ENCODE assay signal across 21 cellular contexts in the genomic region with DNA sequence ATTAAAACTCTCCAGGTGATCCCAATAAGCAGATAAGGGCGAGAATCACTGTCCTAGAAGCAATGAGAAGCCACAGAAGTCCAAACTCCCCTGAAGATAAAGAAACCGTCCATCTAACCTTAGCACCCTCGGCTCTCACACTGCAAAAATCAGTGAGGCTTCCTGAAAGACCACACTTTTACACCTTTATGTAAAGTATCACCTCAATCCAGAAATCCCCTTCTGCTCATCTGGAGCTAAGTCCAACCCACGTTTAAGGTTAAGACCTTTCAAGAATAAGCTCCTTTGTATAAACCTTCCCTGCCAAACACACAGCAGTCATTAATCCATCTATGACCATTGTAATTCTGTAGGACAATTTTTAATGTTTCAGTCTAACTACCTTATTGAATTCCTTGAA. TPM values are rescaled to one million over a fixed set of nuclear protein-coding genes. Genes with fewer than 3 reads are reported as not detected.
A peak's percentile ranks its signal among the peaks of the same experiment; 100 is the strongest.
DNase-seq lines count a peak whose midpoint lies in the region; ATAC-seq and TF ChIP-seq lines count a peak whose summit lies in the region.
"Had no signal": no experiment of that assay in that cellular context is flagged by ENCODE, and none has a peak within 500 bp of the region (broad histone marks: within the 10 kb centered on the region; RNA-seq: fewer than 3 reads in every experiment).

No MANE protein-coding gene starts in this region.

- no peak for ATAC-seq in activated CD8-positive, alpha-beta T cell treated with anti-CD3 and anti-CD28 coated beads for 36 hours
- ATAC-seq in activated CD8-positive, alpha-beta T cell treated with anti-CD3 and anti-CD28 coated beads, Interleukin-2, amount 10 ng/mL, durations not matched to agents 7 days and 5 days: no peak
- ATAC-seq in GM21786 (IDR thresholded peaks at IDR 0.05; ENCODE audit: unreplicated experiment) (peak; percentile 56), natural killer cell (no peak)
- ATAC-seq: activated T-helper 17 cell treated with anti-CD3 and anti-CD28 coated beads, Interleukin-2, amount 50 U/mL, for 72 hours; right lobe of liver; upper lobe of right lung had no signal

- H3K79me2 ChIP-seq in Karpas-422 (ENCODE audit: low read length) (no peaks in the 10 kb centered on the region; the same call in 1 of the 2 replicates), mesendoderm (ENCODE audit: control insufficient read depth, insufficient read depth, low read length) (no peaks in the 10 kb centered on the region)

- no peak overlapping the region for H2AK5ac ChIP-seq in mesendoderm (ENCODE audit: low read length)

- H3K36me3 ChIP-seq in Karpas-422 (ENCODE audit: insufficient read depth, low read length): no peaks in the 10 kb centered on the region; the same call in 1 of the 2 replicates
- H3K36me3 ChIP-seq in mesendoderm (ENCODE audit: control insufficient read depth, insufficient read depth, low read length): peaks cover 2% of the 10 kb centered on the region
- H3K36me3 ChIP-seq: colonic mucosa, ovary had no signal

- no peak overlapping the region for H3K18ac ChIP-seq in mesendoderm (ENCODE audit: low read length)

- WGBS in mesendoderm (ENCODE audit: extremely low coverage, insufficient coverage, low lambda C conversion rate): no CpG with 5 or more reads among the region's 4 CpGs

- DNase-seq in activated CD8-positive, alpha-beta T cell treated with anti-CD3 and anti-CD28 coated beads for 36 hours: no peak
- no peak for DNase-seq in activated CD8-positive, alpha-beta T cell treated with anti-CD3 and anti-CD28 coated beads, Interleukin-2, amount 10 ng/mL, durations not matched to agents 7 days and 5 days
- DNase-seq in Karpas-422 (peak; percentile 38), natural killer cell (no peak), mesendoderm (no peak), GOT3 (lab: John Stamatoyannopoulos, UW) (no peak), 8988T (no peak)
- DNase-seq: activated CD4-positive, alpha-beta T cell treated with anti-CD3 and anti-CD28 coated beads for 1 hour; AML-193; colonic mucosa; NCI-H1105; NCI-H524 treated with DMSO at 0.1 percent for 48 hours; ovary; right lobe of liver; stimulated activated CD4-positive, alpha-beta T cell treated with anti-CD3 and anti-CD28 coated beads, Interleukin-15, amount 100 ng/mL, for 24 hours; SW 1271; upper lobe of right lung had no signal

- peak overlapping the region; percentile 43 for H3K27ac Mint-ChIP-seq in activated CD8-positive, alpha-beta T cell treated with anti-CD3 and anti-CD28 coated beads for 36 hours
- H3K27ac Mint-ChIP-seq in activated CD8-positive, alpha-beta T cell treated with anti-CD3 and anti-CD28 coated beads, Interleukin-2, amount 10 ng/mL, durations not matched to agents 7 days and 5 days: no peak overlapping the region
- H3K27ac Mint-ChIP-seq in natural killer cell: peak overlapping the region; percentile 18 to 27
- H3K27ac Mint-ChIP-seq: activated T-helper 17 cell treated with anti-CD3 and anti-CD28 coated beads, Interleukin-2, amount 50 U/mL, for 72 hours had no signal

- H3K27ac ChIP-seq in Karpas-422 (ENCODE audit: low read length): peak overlapping the region; percentile 58
- H3K27ac ChIP-seq in mesendoderm (ENCODE audit: low read depth, low read length): no peak overlapping the region
- H3K27ac ChIP-seq: 22Rv1, colonic mucosa, ovary, right lobe of liver, upper lobe of right lung had no signal

- no peak overlapping the region for H3K4ac ChIP-seq in mesendoderm (ENCODE audit: low read depth, low read length)

- H3K4me3 Mint-ChIP-seq in activated CD8-positive, alpha-beta T cell treated with anti-CD3 and anti-CD28 coated beads for 36 hours: no peak overlapping the region
- no peak overlapping the region for H3K4me3 Mint-ChIP-seq in activated CD8-positive, alpha-beta T cell treated with anti-CD3 and anti-CD28 coated beads, Interleukin-2, amount 10 ng/mL, durations not matched to agents 7 days and 5 days
- no peak overlapping the region for H3K4me3 Mint-ChIP-seq in natural killer cell
- H3K4me3 Mint-ChIP-seq: activated T-helper 17 cell treated with anti-CD3 and anti-CD28 coated beads, Interleukin-2, amount 50 U/mL, for 72 hours; brain had no signal

- peaks cover 49% of the 10 kb centered on the region for H3K36me3 Mint-ChIP-seq in activated CD8-positive, alpha-beta T cell treated with anti-CD3 and anti-CD28 coated beads for 36 hours (ENCODE audit: low read depth)
- peaks cover 67% of the 10 kb centered on the region for H3K36me3 Mint-ChIP-seq in activated CD8-positive, alpha-beta T cell treated with anti-CD3 and anti-CD28 coated beads, Interleukin-2, amount 10 ng/mL, durations not matched to agents 7 days and 5 days (ENCODE audit: low read depth)
- peaks cover 10% of the 10 kb centered on the region for H3K36me3 Mint-ChIP-seq in natural killer cell

- H3K9me2 ChIP-seq in Karpas-422 (replicated peaks; ENCODE audit: insufficient read depth, low read length): no peaks in the 10 kb centered on the region

- peaks cover 4% of the 10 kb centered on the region for H3K4me1 Mint-ChIP-seq in activated CD8-positive, alpha-beta T cell treated with anti-CD3 and anti-CD28 coated beads for 36 hours (ENCODE audit: low read depth)
- H3K4me1 Mint-ChIP-seq in activated CD8-positive, alpha-beta T cell treated with anti-CD3 and anti-CD28 coated beads, Interleukin-2, amount 10 ng/mL, durations not matched to agents 7 days and 5 days (ENCODE audit: low read depth): no peaks in the 10 kb centered on the region
- H3K4me1 Mint-ChIP-seq in natural killer cell: no peaks in the 10 kb centered on the region
- H3K4me1 Mint-ChIP-seq: activated T-helper 17 cell treated with anti-CD3 and anti-CD28 coated beads, Interleukin-2, amount 50 U/mL, for 72 hours; brain had no signal

- no peak overlapping the region for H4K5ac ChIP-seq in mesendoderm (ENCODE audit: low read length)

- H2AFZ ChIP-seq in Karpas-422 (ENCODE audit: low read length): no peak overlapping the region

- no peaks in the 10 kb centered on the region for H4K20me1 ChIP-seq in Karpas-422 (ENCODE audit: insufficient read depth, low read depth, low read length)

- H3K9ac ChIP-seq in Karpas-422 (ENCODE audit: low read length): peak overlapping the region; percentile 35; the same call in 1 of the 2 replicates
- H3K9ac ChIP-seq in mesendoderm (ENCODE audit: low read length): no peak overlapping the region

- H4K8ac ChIP-seq in mesendoderm (ENCODE audit: low read depth, low read length): no peak overlapping the region

- no peaks in the 10 kb centered on the region for H3K9me3 Mint-ChIP-seq in activated CD8-positive, alpha-beta T cell treated with anti-CD3 and anti-CD28 coated beads for 36 hours
- H3K9me3 Mint-ChIP-seq in activated CD8-positive, alpha-beta T cell treated with anti-CD3 and anti-CD28 coated beads, Interleukin-2, amount 10 ng/mL, durations not matched to agents 7 days and 5 days (ENCODE audit: insufficient read depth): no peaks in the 10 kb centered on the region
- no peaks in the 10 kb centered on the region for H3K9me3 Mint-ChIP-seq in natural killer cell
- H3K9me3 Mint-ChIP-seq: activated T-helper 17 cell treated with anti-CD3 and anti-CD28 coated beads, Interleukin-2, amount 50 U/mL, for 72 hours; brain had no signal

- no peak overlapping the region for H2BK120ac ChIP-seq in mesendoderm (ENCODE audit: low read depth, low read length)

- H3K4me1 ChIP-seq in Karpas-422 (ENCODE audit: low read length): peaks cover 21% of the 10 kb centered on the region
- H3K4me1 ChIP-seq in mesendoderm (ENCODE audit: control insufficient read depth, low read depth, low read length): no peaks in the 10 kb centered on the region
- H3K4me1 ChIP-seq: colonic mucosa, right lobe of liver, upper lobe of right lung had no signal

- intact Hi-C loops in activated CD8-positive, alpha-beta T cell treated with anti-CD3 and anti-CD28 coated beads for 36 hours (cut with micrococcal nuclease): no loop called here
- intact Hi-C loops in natural killer cell (cut with micrococcal nuclease): no loop called here

- POLR2A ChIA-PET in activated CD8-positive, alpha-beta T cell treated with anti-CD3 and anti-CD28 coated beads for 36 hours (lab: Charles Lee): interaction anchor here (1.2 kb wide), 1 partner anchor 64 kb away, joined by 3 read pairs; no protein-coding TSS in a partner anchor
- POLR2A ChIA-PET in activated CD8-positive, alpha-beta T cell treated with anti-CD3 and anti-CD28 coated beads, Interleukin-2, amount 10 ng/mL, durations not matched to agents 7 days and 5 days (lab: Charles Lee): no interaction called here

- H3K4me3 ChIP-seq in Karpas-422 (ENCODE audit: low read length) (no peak overlapping the region), mesendoderm (ENCODE audit: low read length) (no peak overlapping the region)
- H3K4me3 ChIP-seq: colonic mucosa, ovary, right lobe of liver, upper lobe of right lung had no signal

- no peak for TF ChIP-seq CTCF in activated CD8-positive, alpha-beta T cell treated with anti-CD3 and anti-CD28 coated beads for 36 hours (IDR thresholded peaks at IDR 0.05)
- TF ChIP-seq CTCF in natural killer cell (IDR thresholded peaks at IDR 0.05): no peak

- H3K56ac ChIP-seq in mesendoderm (ENCODE audit: low read length): no peak overlapping the region

- H2BK15ac ChIP-seq in mesendoderm (replicated peaks; ENCODE audit: low read depth): no peak overlapping the region

- no peak overlapping the region for H2BK5ac ChIP-seq in mesendoderm (ENCODE audit: low read length)

- CTCF ChIA-PET in activated CD8-positive, alpha-beta T cell treated with anti-CD3 and anti-CD28 coated beads for 36 hours (lab: Charles Lee): interaction anchor here (1.3 kb wide), 1 partner anchor 45 kb away, joined by 3 read pairs; no protein-coding TSS in a partner anchor
- CTCF ChIA-PET in activated CD8-positive, alpha-beta T cell treated with anti-CD3 and anti-CD28 coated beads, Interleukin-2, amount 10 ng/mL, durations not matched to agents 7 days and 5 days (lab: Charles Lee): no interaction called here

- no peaks in the 10 kb centered on the region for H3K9me3 ChIP-seq in Karpas-422 (ENCODE audit: low read length)
- H3K9me3 ChIP-seq: colonic mucosa, ovary, right lobe of liver, upper lobe of right lung had no signal

- peak overlapping the region; percentile 53 for H3K4me2 ChIP-seq in Karpas-422 (ENCODE audit: low read depth, low read length, poor library complexity, severe bottlenecking)
- no peak overlapping the region for H3K4me2 ChIP-seq in mesendoderm (ENCODE audit: low read length)

- H3K27me3 ChIP-seq in Karpas-422 (ENCODE audit: low read length) (no peaks in the 10 kb centered on the region), mesendoderm (ENCODE audit: insufficient read depth, low read length, poor library complexity) (no peaks in the 10 kb centered on the region)
- H3K27me3 ChIP-seq: colonic mucosa, ovary, right lobe of liver, upper lobe of right lung had no signal

- no peaks in the 10 kb centered on the region for H3K79me1 ChIP-seq in mesendoderm (ENCODE audit: low read length)

- H3K27me3 Mint-ChIP-seq in activated CD8-positive, alpha-beta T cell treated with anti-CD3 and anti-CD28 coated beads for 36 hours: no peaks in the 10 kb centered on the region
- H3K27me3 Mint-ChIP-seq in activated CD8-positive, alpha-beta T cell treated with anti-CD3 and anti-CD28 coated beads, Interleukin-2, amount 10 ng/mL, durations not matched to agents 7 days and 5 days (ENCODE audit: low read depth): no peaks in the 10 kb centered on the region
- no peaks in the 10 kb centered on the region for H3K27me3 Mint-ChIP-seq in natural killer cell (ENCODE audit: low read depth in 2 of 2)
- H3K27me3 Mint-ChIP-seq: activated T-helper 17 cell treated with anti-CD3 and anti-CD28 coated beads, Interleukin-2, amount 50 U/mL, for 72 hours; brain had no signal

- H3K23ac ChIP-seq in mesendoderm (ENCODE audit: low read length): no peak overlapping the region

RNA-seq across cellular contexts. Expression of a gene that starts 41.7 kb away (rescaled TPM):
- 10 to 100 TPM; 28.0 to 29.1 TPM for total RNA-seq in activated CD8-positive, alpha-beta T cell treated with anti-CD3 and anti-CD28 coated beads for 36 hours
- total RNA-seq in activated CD8-positive, alpha-beta T cell treated with anti-CD3 and anti-CD28 coated beads, Interleukin-2, amount 10 ng/mL, durations not matched to agents 7 days and 5 days: 10 to 100 TPM; 40.2 to 42.1 TPM
- total RNA-seq in Karpas-422 (2014; rRNA removed; shearing (Covaris generic); ENCODE audit: low replicate concordance): 5.6 and 10.6 TPM in 2 replicates
- total RNA-seq in natural killer cell: 10 to 100 TPM; 16.6 to 20.1 (median 19.3) TPM
- polyA plus RNA-seq in mesendoderm (2013, experiment 1 of 2): 11.5 TPM
- 11.1 TPM for polyA plus RNA-seq in mesendoderm (2013, experiment 2 of 2)
